Comparison of ENCODE assay signal across 9 cellular contexts in the genomic region with DNA sequence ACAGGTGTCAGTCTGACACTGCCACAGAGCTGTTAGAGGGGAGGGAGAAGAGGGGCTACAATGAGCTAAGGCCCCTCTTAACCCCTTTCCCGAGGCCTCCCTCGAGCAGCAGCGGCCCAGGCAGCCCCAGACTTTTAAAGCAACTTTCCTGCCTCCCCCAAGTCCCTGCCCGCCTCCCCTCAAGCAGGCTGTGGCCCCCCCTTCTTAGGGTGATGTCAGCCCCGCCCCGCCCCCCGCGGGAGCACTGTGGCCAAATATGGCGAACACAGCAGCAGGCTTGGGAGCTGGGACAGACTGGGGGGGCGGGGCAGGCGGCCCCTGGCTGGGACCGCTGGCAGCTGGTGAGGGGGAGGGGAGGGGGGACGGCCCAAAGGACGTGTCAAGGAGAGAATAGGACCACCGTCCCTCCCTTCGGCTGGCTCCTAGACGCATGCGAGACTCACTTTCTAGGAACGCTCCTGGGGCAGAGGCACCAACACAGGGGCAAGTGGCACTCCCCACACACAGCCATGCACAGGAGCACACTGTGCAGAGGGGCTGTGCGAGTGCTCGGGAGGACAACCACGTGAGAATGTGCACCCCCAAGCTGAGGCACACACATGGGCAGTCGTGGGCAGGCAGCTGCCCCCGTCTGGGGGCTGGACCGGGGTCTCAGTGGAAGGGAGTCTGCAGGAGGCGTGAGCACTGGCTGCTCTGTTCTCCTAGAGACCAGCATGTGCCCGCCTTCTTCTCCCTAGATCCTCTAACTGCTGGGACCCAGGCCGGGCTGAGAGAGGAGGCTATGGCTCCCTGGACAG. TPM values are rescaled to one million over a fixed set of nuclear protein-coding genes. Genes with fewer than 3 reads are reported as not detected.
A peak's percentile ranks its signal among the peaks of the same experiment; 100 is the strongest.
DNase-seq lines count a peak whose midpoint lies in the region; TF ChIP-seq lines count a peak whose summit lies in the region.
"Had no signal": no experiment of that assay in that cellular context is flagged by ENCODE, and none has a peak within 500 bp of the region (broad histone marks: within the 10 kb centered on the region; RNA-seq: fewer than 3 reads in every experiment).

No MANE protein-coding gene starts in this region.

- POLR2A ChIA-PET in MCF 10A (lab: Yijun Ruan, JAX), result interaction anchor here (0.6 to 4.7 kb wide), 3 partner anchors 19 to 41 kb away, joined by 3 to 19 read pairs (median 5); a partner anchor contains a TSS

- H3K4me1 ChIP-seq in breast epithelium, result peaks cover 38 to 41% of the 10 kb centered on the region in 2 donors
- H3K4me1 ChIP-seq in esophagus muscularis mucosa, result peaks cover 95 to 100% (median 100%) of the 10 kb centered on the region in 4 donors
- peaks cover 89% of the 10 kb centered on the region for H3K4me1 ChIP-seq in muscle layer of colon (ENCODE audit: insufficient read depth, low read length)

- H3K4me3 Mint-ChIP-seq in MCF 10A (ENCODE audit: unreplicated experiment), result no peak overlapping the region

- H3K27me3 Mint-ChIP-seq in MCF 10A (ENCODE audit: insufficient read depth, unreplicated experiment), result no peaks in the 10 kb centered on the region

- intact Hi-C loops in breast epithelium (cut with DNase I; ENCODE audit: low total_unique reads), result no loop called here
- intact Hi-C loops in MCF 10A (cut with micrococcal nuclease), result no loop called here
- intact Hi-C loops in esophagus muscularis mucosa (cut with DNase I), result no loop called here

- no peak for TF ChIP-seq CTCF in breast epithelium (IDR thresholded peaks at IDR 0.05)
- no peak for TF ChIP-seq CTCF in MCF 10A (IDR thresholded peaks at IDR 0.05; ENCODE audit: unreplicated experiment)
- no peak for TF ChIP-seq CTCF in esophagus muscularis mucosa (IDR thresholded peaks at IDR 0.05)

- BruUV-seq in MCF 10A (replicated peaks; lab: Mats Ljungman, UMichigan), result no TSS peak

- H3K4me1 Mint-ChIP-seq in MCF 10A (ENCODE audit: insufficient read depth, unreplicated experiment), result peaks cover 41% of the 10 kb centered on the region

- H3K9me3 ChIP-seq in breast epithelium (no peaks in the 10 kb centered on the region), esophagus muscularis mucosa (no peaks in the 10 kb centered on the region), muscle layer of colon (ENCODE audit: low read length) (no peaks in the 10 kb centered on the region)

- TF ChIP-seq POLR2A in breast epithelium (IDR thresholded peaks at IDR 0.05) (no peak), esophagus muscularis mucosa (IDR thresholded peaks at IDR 0.05; ENCODE audit: low read depth) (no peak)

- peak overlapping the region in 2 of 3 donors; percentile 28 to 58 for H3K4me3 ChIP-seq in breast epithelium
- peak overlapping the region; percentile 40 to 99 (median 47) for H3K4me3 ChIP-seq in esophagus muscularis mucosa
- peak overlapping the region; percentile 6 to 69 for H3K4me3 ChIP-seq in muscle layer of colon (ENCODE audit: low read depth in 1 of 2, low read length in 2 of 2)

- no peaks in the 10 kb centered on the region for H3K9me3 Mint-ChIP-seq in MCF 10A (ENCODE audit: unreplicated experiment)

- H3K27ac Mint-ChIP-seq in MCF 10A (ENCODE audit: low read depth, unreplicated experiment), result no peak overlapping the region

- H3K9ac ChIP-seq in muscle layer of colon (ENCODE audit: low read length), result peak overlapping the region; percentile 98

- CTCF ChIA-PET in MCF 10A (lab: Yijun Ruan, JAX), result no interaction called here

- peak; percentile 15 for TF ChIP-seq EP300 in esophagus muscularis mucosa (IDR thresholded peaks at IDR 0.05)

- H3K27me3 ChIP-seq in breast epithelium (no peaks in the 10 kb centered on the region), esophagus muscularis mucosa (no peaks in the 10 kb centered on the region), muscle layer of colon (ENCODE audit: control insufficient read depth in 1 of 2, insufficient read depth in 2 of 2, low read length in 2 of 2) (no peaks in the 10 kb centered on the region)

- 8% methylated on average over 16 of the region's 28 CpGs for WGBS in esophagus muscularis mucosa

- H3K36me3 Mint-ChIP-seq in MCF 10A (ENCODE audit: insufficient read depth, unreplicated experiment), result peaks cover 6% of the 10 kb centered on the region

- H3K36me3 ChIP-seq in breast epithelium (no peaks in the 10 kb centered on the region), esophagus muscularis mucosa (peaks cover 0 to 6% (median 3%) of the 10 kb centered on the region in 4 donors), muscle layer of colon (ENCODE audit: insufficient read depth, low read length) (no peaks in the 10 kb centered on the region)

- H3K27ac ChIP-seq in breast epithelium (peak overlapping the region; percentile 98 to 99), esophagus muscularis mucosa (replicated peaks in 1 of 4) (peak overlapping the region; percentile 97 to 100 (median 99)), muscle layer of colon (ENCODE audit: low read depth, low read length) (peak overlapping the region; percentile 99)
- H3K27ac ChIP-seq: VCaP had no signal

- DNase-seq in breast epithelium (ENCODE audit: low spot score in 2 of 2), result peak; percentile 70 to 93
- no peak for DNase-seq in MCF 10A (ENCODE audit: unreplicated experiment)
- no peak for DNase-seq in esophagus muscularis mucosa (ENCODE audit: extremely low spot score)
- DNase-seq in superior temporal gyrus (ENCODE audit: extremely low spot score), result no peak
- no peak for DNase-seq in middle frontal gyrus (ENCODE audit: extremely low spot score, low spot score)
- no peak for DNase-seq in NAMALWA (ENCODE audit: low spot score)
- DNase-seq in HuH-7 (ENCODE audit: low spot score), result no peak

RNA-seq across cellular contexts. Expression of a gene that starts 6.7 kb away (rescaled TPM):
- 10 to 100 TPM in 2 of 3 donors, 1 to 10 TPM in 1; 5.6 to 28.2 (median 26.2) TPM for total RNA-seq in breast epithelium
- total RNA-seq in MCF 10A (2022), result 11.1 and 13.3 TPM in 2 replicates
- total RNA-seq in esophagus muscularis mucosa, result 100 to 1,000 TPM in 1 of 4 donors, 10 to 100 TPM in 3; 71.4 to 123 (median 78.5) TPM

RNA-seq across cellular contexts. Expression of a gene that starts 22.0 kb away (rescaled TPM):
- total RNA-seq in breast epithelium, result 1,000 to 10,000 TPM; 1,177 to 2,549 (median 2,082) TPM
- total RNA-seq in MCF 10A (2022), result 2,403 and 2,457 TPM in 2 replicates
- 1,000 to 10,000 TPM; 1,484 to 1,840 (median 1,566) TPM for total RNA-seq in esophagus muscularis mucosa

RNA-seq across cellular contexts. Expression of a gene that starts 22.5 kb away (rescaled TPM):
- total RNA-seq in breast epithelium, result not detected
- total RNA-seq in MCF 10A (2022), result not detected in 2 replicates
- total RNA-seq in esophagus muscularis mucosa, result 1 to 10 TPM in 1 of 4 donors, not detected in 3; 1.2 TPM

RNA-seq across cellular contexts. Expression of a gene that starts 38.1 kb away (rescaled TPM):
- 10 to 100 TPM in 2 of 3 donors, 1 to 10 TPM in 1; 9.7 to 12.6 (median 10.8) TPM for total RNA-seq in breast epithelium
- total RNA-seq in MCF 10A (2022), result 12.3 and 13.3 TPM in 2 replicates
- total RNA-seq in esophagus muscularis mucosa, result 1 to 10 TPM; 1.7 to 6.3 (median 5.0) TPM

Comparison
In these comparisons a context has a peak if more than half of its experiments do, and no peak if none do; other contexts are left out.
1. DNase-seq: peak in breast epithelium (2 of 2); none in MCF 10A (single experiment), esophagus muscularis mucosa (single experiment), superior temporal gyrus (single experiment), middle frontal gyrus (single experiment), NAMALWA (single experiment) and HuH-7 (single experiment).
2. Peak in every context shown above with its lines, with median percentiles within 50 percentile points of each other: H3K27ac ChIP-seq and H3K4me3 ChIP-seq.